ENCODE assay signal across 8 cellular contexts in the genomic region with DNA sequence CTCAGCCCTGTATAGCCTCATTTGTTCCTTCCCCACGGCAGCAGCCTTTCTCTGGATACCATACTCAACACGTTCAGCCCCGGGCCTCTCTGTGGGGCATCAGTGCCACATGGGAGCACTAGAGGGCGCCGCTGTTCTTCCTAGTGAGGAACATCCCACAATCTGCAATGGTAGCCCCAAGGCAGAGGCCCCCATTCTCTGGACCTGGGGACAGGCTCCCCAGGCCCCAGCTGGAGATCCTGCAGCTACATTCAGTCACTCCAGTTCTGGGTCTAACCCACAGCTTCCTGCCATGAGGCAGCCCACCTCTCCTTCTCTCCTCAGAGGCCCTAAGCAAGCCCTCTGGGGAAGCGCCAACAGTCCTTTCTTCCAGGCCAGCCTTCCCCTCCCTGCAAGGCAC. TPM values are rescaled to one million over a fixed set of nuclear protein-coding genes. Genes with fewer than 3 reads are reported as not detected.
DNase-seq lines count a peak whose midpoint lies in the region; ATAC-seq, FAIRE-seq and TF ChIP-seq lines count a peak whose summit lies in the region.

No MANE protein-coding gene starts in this region.

- CTCF ChIA-PET in GM12878 (lab: Yijun Ruan, JAX) = interaction anchor here (0.9 to 4.0 kb wide), 12 partner anchors 10 to 192 kb away, joined by 3 to 30 read pairs (median 6); no protein-coding TSS in a partner anchor

- DNase-seq in NCI-H2107 (lab: John Stamatoyannopoulos, UW) (peak; percentile 34), NCI-H2107 treated with DMSO at 0.1 percent for 48 hours (lab: John Stamatoyannopoulos, UW; ENCODE audit: unreplicated experiment) (no peak), NCI-H146 (lab: John Stamatoyannopoulos, UW) (peak; percentile 60), UCSD-AML1 (lab: John Stamatoyannopoulos, UW; ENCODE audit: unreplicated experiment) (peak; percentile 81), GM12878 (ENCODE audit: low read depth, low spot score) (no peak), iPS-NIHi11 (ENCODE audit: low spot score) (peak; percentile 83)
- DNase-seq in stimulated activated CD4-positive, alpha-beta T cell treated with anti-CD3 and anti-CD28 coated beads, Interleukin-12 subunit alpha, Interleukin-12 subunit beta, amount 100 ng/mL, for 4 hours = peak; percentile 82

- ATAC-seq in HG02763 (IDR thresholded peaks at IDR 0.05; ENCODE audit: unreplicated experiment) (peak; percentile 81), GM12878 (peak; percentile 98)

- no peaks in the 10 kb centered on the region for H4K20me1 ChIP-seq in GM12878 (ENCODE audit: control insufficient read depth, insufficient read depth)

- peak; percentile 93 to 95 (median 94) for TF ChIP-seq CTCF in GM12878 (IDR thresholded peaks at IDR 0.05 in 2 of 3, conservative IDR thresholded peaks at IDR 0.05 in 1 of 3; ENCODE audit: control insufficient read depth in 2 of 3, extremely low read depth in 1 of 3, insufficient read depth in 1 of 3, low read depth in 3 of 3, low read length in 3 of 3)

- H3K27me3 ChIP-seq in GM12878 (replicated peaks in 1 of 2; ENCODE audit: control insufficient read depth in 2 of 2, insufficient read depth in 2 of 2, low read length in 1 of 2) = no peaks in the 10 kb centered on the region; a peak in 2 of 4 replicates

- TF ChIP-seq EP300 in GM12878 (IDR thresholded peaks at IDR 0.05; ENCODE audit: borderline replicate concordance in 1 of 2, control insufficient read depth in 1 of 2, low read depth in 2 of 2, low read length in 2 of 2) = no peak

- no peaks in the 10 kb centered on the region for H3K9me3 ChIP-seq in GM12878 (replicated peaks; ENCODE audit: control insufficient read depth, insufficient read depth, low read length)

- intact Hi-C loops in GM12878 (cut with micrococcal nuclease; ENCODE audit: unreplicated experiment) = loop anchor here (1.0 to 2.0 kb wide), 3 partner anchors 78 to 127 kb away; no protein-coding TSS in a partner anchor

- BruUV-seq in GM12878 (replicated peaks; lab: Mats Ljungman, UMichigan) = no TSS peak

- H3K4me3 ChIP-seq in GM12878 = no peak overlapping the region

- FAIRE-seq in GM12878 (lab: Jason Lieb, UNC) = peak; percentile 41

- in situ Hi-C loops in GM12878 (cut with MboI) = loop anchor here (5.0 kb wide), 1 partner anchor 77 kb away; no protein-coding TSS in a partner anchor

- no peaks in the 10 kb centered on the region for H3K4me1 ChIP-seq in GM12878 (ENCODE audit: control insufficient read depth, insufficient read depth, low read length)

- no peak overlapping the region for H2AFZ ChIP-seq in GM12878 (ENCODE audit: control insufficient read depth, low read depth, low read length)

- POLR2A ChIA-PET in GM12878 (lab: Charles Lee) = interaction anchor here (1.8 kb wide), 1 partner anchor 127 kb away, joined by 4 read pairs; no protein-coding TSS in a partner anchor

- no peak for TF ChIP-seq POLR2A in GM12878 (IDR thresholded peaks at IDR 0.05; ENCODE audit: low read depth, low read length)

- no peak overlapping the region for H3K27ac ChIP-seq in GM12878 (ENCODE audit: control insufficient read depth, insufficient read depth)

- peak; percentile 92 for TF ChIP-seq RAD21 in GM12878 (IDR thresholded peaks at IDR 0.05; ENCODE audit: insufficient read depth, low read depth, low read length)

- no peak overlapping the region for H3K4me2 ChIP-seq in GM12878 (ENCODE audit: control insufficient read depth, insufficient read depth)

- RAD21 ChIA-PET in GM12878 (lab: Charles Lee; ENCODE audit: unreplicated experiment) = interaction anchor here (3.2 kb wide), 1 partner anchor 91 kb away, joined by 19 read pairs; no protein-coding TSS in a partner anchor

- SMC1A ChIA-PET in GM12878 (lab: Charles Lee; ENCODE audit: uncharacterized antibody, unreplicated experiment) = interaction anchor here (0.9 to 2.4 kb wide), 4 partner anchors 78 to 127 kb away, joined by 3 to 18 read pairs (median 4); no protein-coding TSS in a partner anchor

- no peaks in the 10 kb centered on the region for H3K36me3 ChIP-seq in GM12878 (ENCODE audit: control insufficient read depth in 2 of 2, insufficient read depth in 2 of 2, low read length in 1 of 2)

- no peak overlapping the region for H3K9ac ChIP-seq in GM12878 (ENCODE audit: control insufficient read depth, insufficient read depth, low read length)

- no peaks in the 10 kb centered on the region for H3K79me2 ChIP-seq in GM12878 (ENCODE audit: control insufficient read depth, insufficient read depth, low read length)

- 11% methylated on average over 6 of the region's 6 CpGs for WGBS in GM12878 (ENCODE audit: insufficient coverage, insufficient replicate concordance, low lambda C conversion rate, missing lambda C conversion rate)

TF ChIP-seq in GM12878, 131 proteins besides CTCF, POLR2A, EP300 and RAD21:
- TF ChIP-seq IRF4 (IDR thresholded peaks at IDR 0.05; ENCODE audit: low read depth, low read length) (peak; percentile 61; the same call in 1 of the 2 replicates), ZNF207 (IDR thresholded peaks at IDR 0.05; ENCODE audit: borderline replicate concordance) (no peak), SIN3A (IDR thresholded peaks at IDR 0.05; ENCODE audit: low read depth, low read length) (no peak), NRF1 (conservative IDR thresholded peaks at IDR 0.05; ENCODE audit: low read depth, low read length) (no peak), SMC3 (IDR thresholded peaks at IDR 0.05; ENCODE audit: borderline replicate concordance, low read length) (peak; percentile 87), YY1 (IDR thresholded peaks at IDR 0.05; ENCODE audit: low read depth, low read length) (peak; percentile 79), NR2C2 (IDR thresholded peaks at IDR 0.05; ENCODE audit: borderline replicate concordance, control insufficient read depth, insufficient read length, low read depth) (no peak), ZNF24 (IDR thresholded peaks at IDR 0.05) (no peak), JUND (IDR thresholded peaks at IDR 0.05; ENCODE audit: low read depth, low read length) (no peak), RUNX3 (IDR thresholded peaks at IDR 0.05; ENCODE audit: low read length) (peak; percentile 39; the same call in 1 of the 2 replicates)

RNA-seq across cellular contexts. Expression of a gene that starts 14.2 kb away (rescaled TPM):
- 10.4 and 11.9 TPM in 2 replicates for total RNA-seq in GM12878 (2013; cell fraction: nucleolus; rRNA removed)
- total RNA-seq in GM12878 (2014; rRNA removed) = 7.4 and 10.7 TPM in 2 replicates
- 6.4 and 7.4 TPM in 2 replicates for total RNA-seq in GM12878 (2014; rRNA removed; fragmentation: Illumina TruSeq; extraction: Trizol)
- 11.5 and 12.2 TPM in 2 replicates for total RNA-seq in GM12878 (2021)
- polyA plus RNA-seq in GM12878 (2011; ENCODE audit: low read depth) = 2.0 TPM
- polyA plus RNA-seq in GM12878 (2011; rRNA removed) = 5.8 and 13.4 TPM in 2 replicates
- polyA plus RNA-seq in GM12878 (2011; cell fraction: cytosol; rRNA removed) = 11.0 and 13.0 TPM in 2 replicates
- 26.1 and 28.2 TPM in 2 replicates for polyA plus RNA-seq in GM12878 (2011; cell fraction: nucleus; rRNA removed)
- 3.8 and 4.3 TPM in 2 replicates for polyA plus RNA-seq in GM12878 (2012)
- 11.7 and 15.4 TPM in 2 replicates for polyA plus RNA-seq in GM12878 (2014; fragmentation: Illumina TruSeq; extraction: Trizol)
- 1 to 10 TPM; 3.3 to 4.0 TPM for polyA plus RNA-seq in GM12878 (2014; fragmentation: Nextera tagmentation; extraction: Ambion mirVana)
- 10.3 and 10.6 TPM in 2 replicates for polyA plus RNA-seq in GM12878 (2014; rRNA removed)
- 10 to 100 TPM; 15.7 to 15.9 TPM for polyA plus RNA-seq in GM12878 (2016; fragmentation: Nextera tagmentation; extraction: Ambion mirVana)
- polyA minus RNA-seq in GM12878 (2011; rRNA and poly(A)+ RNA removed) = 8.9 and 12.1 TPM in 2 replicates
- 2.2 and 3.7 TPM in 2 replicates for polyA minus RNA-seq in GM12878 (2011; cell fraction: cytosol; rRNA and poly(A)+ RNA removed)
- polyA minus RNA-seq in GM12878 (2011; cell fraction: nucleus; rRNA and poly(A)+ RNA removed) = 9.7 and 19.6 TPM in 2 replicates

RNA-seq across cellular contexts. Expression of a gene that starts 27.1 kb away (rescaled TPM):
- total RNA-seq in GM12878 (2013; cell fraction: nucleolus; rRNA removed) = 0.06 TPM in 1 of 2 replicates, not detected in the other
- not detected in 2 replicates for total RNA-seq in GM12878 (2014; rRNA removed)
- total RNA-seq in GM12878 (2014; rRNA removed; fragmentation: Illumina TruSeq; extraction: Trizol) = not detected in 2 replicates
- total RNA-seq in GM12878 (2021) = 0.05 and 0.08 TPM in 2 replicates
- 0.05 TPM for polyA plus RNA-seq in GM12878 (2011; ENCODE audit: low read depth)
- polyA plus RNA-seq in GM12878 (2011; rRNA removed) = 0.01 and 0.20 TPM in 2 replicates
- 0.02 and 0.07 TPM in 2 replicates for polyA plus RNA-seq in GM12878 (2011; cell fraction: cytosol; rRNA removed)
- polyA plus RNA-seq in GM12878 (2011; cell fraction: nucleus; rRNA removed) = 0.01 and 0.07 TPM in 2 replicates
- polyA plus RNA-seq in GM12878 (2012) = 0.25 and 0.28 TPM in 2 replicates
- not detected in 2 replicates for polyA plus RNA-seq in GM12878 (2014; fragmentation: Illumina TruSeq; extraction: Trizol)
- polyA plus RNA-seq in GM12878 (2014; fragmentation: Nextera tagmentation; extraction: Ambion mirVana) = under 1 TPM in 1 of 2 experiments, not detected in 1; 0.07 TPM
- 0.03 and 0.08 TPM in 2 replicates for polyA plus RNA-seq in GM12878 (2014; rRNA removed)
- not detected for polyA plus RNA-seq in GM12878 (2016; fragmentation: Nextera tagmentation; extraction: Ambion mirVana)
- polyA minus RNA-seq in GM12878 (2011; rRNA and poly(A)+ RNA removed) = 0.07 TPM in 1 of 2 replicates, not detected in the other
- polyA minus RNA-seq in GM12878 (2011; cell fraction: cytosol; rRNA and poly(A)+ RNA removed) = 0.42 TPM in 1 of 2 replicates, not detected in the other
- polyA minus RNA-seq in GM12878 (2011; cell fraction: nucleus; rRNA and poly(A)+ RNA removed) = not detected in 2 replicates

Comparison
In these comparisons a context has a peak if more than half of its experiments do, and no peak if none do; other contexts are left out.
1. DNase-seq: peak in NCI-H2107 (single experiment), NCI-H146 (single experiment), UCSD-AML1 (single experiment), iPS-NIHi11 (single experiment) and stimulated activated CD4-positive, alpha-beta T cell treated with anti-CD3 and anti-CD28 coated beads, Interleukin-12 subunit alpha, Interleukin-12 subunit beta, amount 100 ng/mL, for 4 hours (single experiment); none in NCI-H2107 treated with DMSO at 0.1 percent for 48 hours (single experiment) and GM12878 (single experiment).